ENCODE assay signal across 8 cellular contexts in the genomic region with DNA sequence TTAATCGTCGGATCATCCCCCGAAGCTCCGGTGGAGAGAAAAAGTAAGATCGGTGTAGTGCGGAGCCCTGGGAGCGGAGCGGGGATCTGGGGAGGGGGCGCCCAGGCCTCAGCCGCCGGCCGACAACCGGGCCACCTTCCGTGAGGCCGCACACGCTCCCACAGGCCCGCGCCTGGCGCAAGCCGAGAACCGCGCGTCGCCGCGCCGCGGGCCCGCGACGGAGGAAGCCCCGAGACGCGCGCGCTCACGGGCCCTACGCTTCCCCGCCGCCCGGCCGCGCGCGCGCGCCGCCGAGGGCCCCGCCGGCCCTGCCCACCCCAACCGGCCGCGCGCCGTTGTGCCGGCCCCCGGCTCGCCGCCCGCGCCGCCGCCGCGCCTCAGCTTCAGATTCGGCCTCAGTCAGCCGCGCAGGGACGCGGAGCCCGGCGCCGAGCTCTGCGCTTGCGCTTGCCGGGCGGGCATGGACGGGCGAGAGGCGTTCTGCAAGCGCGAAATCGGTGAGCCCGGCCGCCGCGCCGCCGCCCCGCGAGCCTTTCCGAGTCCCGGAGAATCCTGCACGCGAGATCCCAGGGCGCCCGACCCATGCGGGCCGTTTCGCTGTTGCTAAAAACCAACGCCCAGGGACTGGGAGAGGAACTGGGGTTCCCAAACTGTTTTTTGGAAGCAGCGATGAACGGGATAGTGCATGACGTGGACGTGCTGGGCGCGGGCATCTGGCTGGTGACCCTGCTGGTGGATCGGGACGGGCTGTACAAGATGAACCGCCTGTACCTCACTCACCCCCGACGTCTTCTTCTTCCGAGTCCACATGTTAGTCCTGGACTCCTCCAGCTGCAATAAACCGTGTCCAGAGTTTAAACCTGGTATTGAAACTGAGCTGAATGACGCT. TPM values are rescaled to one million over a fixed set of nuclear protein-coding genes. Genes with fewer than 3 reads are reported as not detected.
DNase-seq lines count a peak whose midpoint lies in the region; ATAC-seq and TF ChIP-seq lines count a peak whose summit lies in the region.

No MANE protein-coding gene starts in this region.

- peak; percentile 79 for ATAC-seq in GM19455 (IDR thresholded peaks at IDR 0.05; ENCODE audit: unreplicated experiment)

- no peaks in the 10 kb centered on the region for H3K9me3 Mint-ChIP-seq in endothelial cell (ENCODE audit: unreplicated experiment)

- peaks cover 17% of the 10 kb centered on the region for H3K4me1 Mint-ChIP-seq in endothelial cell (ENCODE audit: unreplicated experiment)

- no peaks in the 10 kb centered on the region for H3K36me3 Mint-ChIP-seq in endothelial cell (ENCODE audit: low read depth, unreplicated experiment)

- peak; percentile 97 for DNase-seq in COLO668 (lab: John Stamatoyannopoulos, UW; ENCODE audit: unreplicated experiment)
- peak; percentile 84 for DNase-seq in HK-2 (ENCODE audit: unreplicated experiment)
- DNase-seq in NOMO-1 (lab: John Stamatoyannopoulos, UW; ENCODE audit: unreplicated experiment in 2 of 2): peak; percentile 73 to 87
- DNase-seq in activated CD8-positive, alpha-beta memory T cell treated with anti-CD3 and anti-CD28 coated beads, Interleukin-2, amount 50 U/mL, for 24 hours (ENCODE audit: extremely low read depth): peak; percentile 47
- DNase-seq in endothelial cell (ENCODE audit: low spot score): peak; percentile 79
- peak; percentile 86 for DNase-seq in midbrain (lab: John Stamatoyannopoulos, UW)
- peak; percentile 69 to 73 for DNase-seq in stimulated activated CD8-positive, alpha-beta memory T cell treated with anti-CD3 and anti-CD28 coated beads, Interleukin-15, amount 100 ng/mL, for 4 hours (ENCODE audit: low read depth in 2 of 2)

- no peak overlapping the region for H3K27ac Mint-ChIP-seq in endothelial cell (ENCODE audit: unreplicated experiment)

- peaks cover 25% of the 10 kb centered on the region for H3K27me3 Mint-ChIP-seq in endothelial cell (ENCODE audit: unreplicated experiment)

- TF ChIP-seq CTCF in endothelial cell (IDR thresholded peaks at IDR 0.05; ENCODE audit: unreplicated experiment): no peak

- H3K4me3 Mint-ChIP-seq in endothelial cell (ENCODE audit: unreplicated experiment): peak overlapping the region; percentile 88

RNA-seq across cellular contexts. Expression of gene LRRC37A, which starts 28.0 kb away (rescaled TPM):
- total RNA-seq in endothelial cell (ENCODE audit: unreplicated experiment): 4.5 TPM

Comparison
In these comparisons a context has a peak if more than half of its experiments do, and no peak if none do; other contexts are left out.
1. Peak in every context shown above with its lines: DNase-seq and ATAC-seq.
2. DNase-seq: peak in every context shown above with its lines; median percentile 97 in COLO668; 86 in midbrain; 84 in HK-2; 80 in NOMO-1; 79 in endothelial cell; 71 in stimulated activated CD8-positive, alpha-beta memory T cell treated with anti-CD3 and anti-CD28 coated beads, Interleukin-15, amount 100 ng/mL, for 4 hours; 47 in activated CD8-positive, alpha-beta memory T cell treated with anti-CD3 and anti-CD28 coated beads, Interleukin-2, amount 50 U/mL, for 24 hours.